Comparison of ENCODE assay signal across 8 cellular contexts in genomic region chr6:121334299-121335104, GRCh38. TPM values are rescaled to one million over a fixed set of nuclear protein-coding genes. Genes with fewer than 3 reads are reported as not detected.
DNase-seq lines count a peak whose midpoint lies in the region; ATAC-seq and TF ChIP-seq lines count a peak whose summit lies in the region.

TSS of gene TBC1D32 (minus strand) at chr6:121334480. CDS start at chr6:121334430, 50 bp downstream.

- peaks cover 1 to 3% of the 10 kb centered on the region in 2 donors for H3K27me3 Mint-ChIP-seq in T-cell
- no peaks in the 10 kb centered on the region for H3K27me3 Mint-ChIP-seq in type B pancreatic cell

- no peaks in the 10 kb centered on the region for H3K27me3 ChIP-seq in adrenal gland
- no peaks in the 10 kb centered on the region for H3K27me3 ChIP-seq in heart right ventricle

- H3K36me3 ChIP-seq in adrenal gland (replicated peaks in 1 of 2) = no peaks in the 10 kb centered on the region
- H3K36me3 ChIP-seq in heart right ventricle = no peaks in the 10 kb centered on the region

- H3K4me1 Mint-ChIP-seq in T-cell (peaks cover 35 to 40% (median 40%) of the 10 kb centered on the region in 3 donors), type B pancreatic cell (ENCODE audit: unreplicated experiment) (peaks cover 28% of the 10 kb centered on the region)

- H3K9me3 Mint-ChIP-seq in T-cell (no peaks in the 10 kb centered on the region), type B pancreatic cell (peaks cover 6% of the 10 kb centered on the region)

- H3K36me3 Mint-ChIP-seq in T-cell (no peaks in the 10 kb centered on the region), type B pancreatic cell (no peaks in the 10 kb centered on the region)

- H3K27ac ChIP-seq in adrenal gland = peak within 1 kb of the TSS; percentile 96 to 100 (median 99)
- peak within 1 kb of the TSS; percentile 36 to 98 (median 94) for H3K27ac ChIP-seq in heart right ventricle

- POLR2A ChIA-PET in T-cell (lab: Charles Lee) = interaction anchor here (0.6 to 0.7 kb wide), 2 partner anchors 10 to 17 kb away, joined by 3 to 5 read pairs; no protein-coding TSS in a partner anchor

- H3K4me3 ChIP-seq in adrenal gland = peak within 1 kb of the TSS; percentile 84 to 96 (median 89)
- H3K4me3 ChIP-seq in heart right ventricle = peak within 1 kb of the TSS; percentile 15 to 73 (median 70)

- H3K4me3 Mint-ChIP-seq in T-cell = peak within 1 kb of the TSS; percentile 90 to 97 (median 91)
- peak within 1 kb of the TSS; percentile 99 for H3K4me3 Mint-ChIP-seq in type B pancreatic cell

- CTCF ChIA-PET in T-cell (lab: Charles Lee) = no interaction called here

- no peak for TF ChIP-seq CTCF in GM13976 (IDR thresholded peaks at IDR 0.05; ENCODE audit: borderline replicate concordance, control extremely low read depth, extremely low read depth, insufficient read depth, missing control alignments)
- TF ChIP-seq CTCF in adrenal gland (IDR thresholded peaks at IDR 0.05) = peak in 1 of 6 experiments; percentile 18
- TF ChIP-seq CTCF in heart right ventricle (IDR thresholded peaks at IDR 0.05) = peak in 1 of 9 donors; percentile 7
- no peak for TF ChIP-seq CTCF in type B pancreatic cell (conservative IDR thresholded peaks at IDR 0.05)

- H3K4me1 ChIP-seq in adrenal gland (replicated peaks in 1 of 2) (peaks cover 0 to 5% of the 10 kb centered on the region in 2 donors), heart right ventricle (peaks cover 0 to 12% (median 5%) of the 10 kb centered on the region in 9 donors)

- peak; percentile 53 to 64 for TF ChIP-seq POLR2A in adrenal gland (IDR thresholded peaks at IDR 0.05)

- H3K27ac Mint-ChIP-seq in T-cell = peak within 1 kb of the TSS; percentile 99
- H3K27ac Mint-ChIP-seq in type B pancreatic cell = peak within 1 kb of the TSS; percentile 100

- intact Hi-C loops in adrenal gland (cut with DNase I) = no loop called here
- intact Hi-C loops in heart right ventricle (cut with DNase I) = no loop called here

- ATAC-seq in HG02852 (IDR thresholded peaks at IDR 0.05; ENCODE audit: unreplicated experiment) (peak; percentile 91), T-cell (replicated peaks in 1 of 4) (peak; percentile 90 to 93 (median 92)), heart right ventricle (peak; percentile 100)

- 1% methylated on average over 36 to 52 of the region's 52 CpGs for WGBS in adrenal gland, 4 donors
- 1% methylated on average over 52 of the region's 52 CpGs for WGBS in heart right ventricle, 2 donors

- in situ Hi-C loops in GM13976 (cut with MboI; ENCODE audit: low sequenced_read_pairs, unreplicated experiment) = no loop called here

- DNase-seq in GM13976 (ENCODE audit: low spot score) = peak; percentile 91
- DNase-seq in NCI-H1436 treated with DMSO at 0.1 percent for 48 hours (lab: John Stamatoyannopoulos, UW) = peak; percentile 58
- DNase-seq in T-cell = peak; percentile 74 to 88 (median 82)
- peak; percentile 93 to 97 (median 95) for DNase-seq in adrenal gland
- DNase-seq in heart right ventricle = peak; percentile 92 to 94
- DNase-seq in pons (ENCODE audit: low spot score) = peak; percentile 91
- DNase-seq in type B pancreatic cell (ENCODE audit: extremely low spot score, unreplicated experiment) = peak; percentile 94

- H3K9me3 ChIP-seq in adrenal gland (replicated peaks in 1 of 3) (no peaks in the 10 kb centered on the region), heart right ventricle (no peaks in the 10 kb centered on the region)

RNA-seq across cellular contexts. Expression of gene TBC1D32, which starts in this region (rescaled TPM):
- total RNA-seq in T-cell (10 to 100 TPM in 4 of 5 donors, 1 to 10 TPM in 1; 8.2 to 20.2 (median 10.7) TPM), adrenal gland (10 to 100 TPM in 5 of 8 donors, 1 to 10 TPM in 3; 4.8 to 39.5 (median 13.2) TPM), heart right ventricle (1 to 10 TPM; 1.2 to 4.6 (median 3.4) TPM), type B pancreatic cell (ENCODE audit: low replicate concordance) (9.9 and 12.4 TPM in 2 replicates)
- polyA plus RNA-seq in adrenal gland (1 to 10 TPM; 1.9 to 6.2 (median 5.3) TPM), heart right ventricle (under 1 TPM; 0.62 to 0.95 TPM)

Comparison
In these comparisons a context has a peak if more than half of its experiments do, and no peak if none do; other contexts are left out.
1. Peak in every context shown above with its lines: DNase-seq, ATAC-seq, H3K4me3 ChIP-seq and H3K27ac ChIP-seq.